17 cellular contexts compared by ENCODE assay signal in the genomic region with DNA sequence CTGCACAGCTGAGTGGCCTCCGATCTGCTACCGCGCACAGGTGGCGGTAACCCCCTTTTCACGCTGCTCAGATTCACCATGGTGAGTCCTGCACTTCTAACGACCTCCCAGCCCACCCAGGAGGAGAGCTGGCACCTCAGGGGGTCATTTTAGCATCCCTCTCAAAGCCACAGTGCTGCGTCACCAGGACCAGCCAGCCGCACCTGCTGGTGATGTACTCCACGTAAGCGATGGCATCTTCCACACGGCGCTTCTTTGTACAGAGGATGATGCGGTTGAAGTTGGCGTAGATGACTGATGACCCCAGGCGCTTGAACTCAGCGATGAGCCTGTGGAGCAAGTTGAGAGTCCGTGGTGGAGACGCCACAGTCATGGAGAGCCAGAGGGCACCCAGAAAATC. TPM values are rescaled to one million over a fixed set of nuclear protein-coding genes. Genes with fewer than 3 reads are reported as not detected.
DNase-seq lines count a peak whose midpoint lies in the region; ATAC-seq, FAIRE-seq and TF ChIP-seq lines count a peak whose summit lies in the region.
"Had no signal": no experiment of that assay in that cellular context is flagged by ENCODE, and none has a peak within 500 bp of the region (broad histone marks: within the 10 kb centered on the region; RNA-seq: fewer than 3 reads in every experiment).

No MANE protein-coding gene starts in this region.

- no peaks in the 10 kb centered on the region for H3K27me3 Mint-ChIP-seq in H9 (ENCODE audit: low read depth)
- H3K27me3 Mint-ChIP-seq in nephron progenitor cell (ENCODE audit: low read depth, poor library complexity) = peaks cover 5% of the 10 kb centered on the region
- H3K27me3 Mint-ChIP-seq: CD8-positive, alpha-beta memory T cell had no signal

- CTCF ChIA-PET in K562 (lab: Yijun Ruan, JAX; ENCODE audit: low intra/inter-chr PET ratio) = no interaction called here

- H3K18ac ChIP-seq in H9 (ENCODE audit: insufficient read length, low read depth, low read length) = no peak overlapping the region

- H2AFZ ChIP-seq in H9 (ENCODE audit: low read length) (no peak overlapping the region), K562 (ENCODE audit: low read depth, low read length) (no peak overlapping the region)

- H3K36me3 Mint-ChIP-seq in H9 (ENCODE audit: insufficient read depth in 1 of 3, low read depth in 3 of 3) = peaks cover 59 to 97% (median 89%) of the 10 kb centered on the region in 3 experiments; a peak in 6 of 7 replicates
- peaks cover 76% of the 10 kb centered on the region for H3K36me3 Mint-ChIP-seq in nephron progenitor cell (ENCODE audit: low read depth)

- no peak overlapping the region for H4K5ac ChIP-seq in H9 (ENCODE audit: insufficient read length, low read depth, low read length)

- H3K36me3 ChIP-seq in K562 (ENCODE audit: control insufficient read depth, insufficient read depth, low read length) = peaks cover 98% of the 10 kb centered on the region

- H3K56ac ChIP-seq in H9 (ENCODE audit: insufficient read length, low read depth, low read length) = no peak overlapping the region

- no peak overlapping the region for H4K91ac ChIP-seq in H9 (ENCODE audit: insufficient read length, low read depth, low read length)

- FAIRE-seq in K562 (lab: Jason Lieb, UNC) = no peak
- FAIRE-seq: A549, GM12892, H54 had no signal

- H2BK20ac ChIP-seq in H9 (ENCODE audit: low read depth, low read length, poor library complexity, severe bottlenecking) = no peak overlapping the region

- H3T11ph ChIP-seq in H9 (ENCODE audit: low read length) = no peak overlapping the region

- no peak for TF ChIP-seq EP300 in K562 (IDR thresholded peaks at IDR 0.05; ENCODE audit: low read length)

- no peak overlapping the region for H3K14ac ChIP-seq in H9 (ENCODE audit: insufficient read depth, low read length)

- H2BK120ac ChIP-seq in H9 (ENCODE audit: low read depth, low read length, poor library complexity, severe bottlenecking) = no peak overlapping the region

- intact Hi-C loops in K562 (cut with micrococcal nuclease) (no loop called here), dorsolateral prefrontal cortex (cut with DNase I) (no loop called here)

- H4K8ac ChIP-seq in H9 (replicated peaks; ENCODE audit: insufficient read length, low read depth, low read length) = no peak overlapping the region

- DNase-seq in H9 = no peak
- DNase-seq in K562 (ENCODE audit: extremely low read depth in 1 of 4, low spot score in 3 of 4) = no peak
- DNase-seq in nephron progenitor cell = no peak
- DNase-seq in NCI-H1417 (lab: John Stamatoyannopoulos, UW) = no peak
- DNase-seq in T-helper 1 cell = no peak
- DNase-seq in dorsolateral prefrontal cortex = no peak
- DNase-seq: BE2C, DND-41, GDM1 had no signal

- no peaks in the 10 kb centered on the region for H3K79me1 ChIP-seq in H9 (ENCODE audit: insufficient read depth, low read depth, low read length, poor library complexity, severe bottlenecking)

- H3K9me3 Mint-ChIP-seq in H9 = no peaks in the 10 kb centered on the region
- H3K9me3 Mint-ChIP-seq in nephron progenitor cell = no peaks in the 10 kb centered on the region
- H3K9me3 Mint-ChIP-seq: CD8-positive, alpha-beta memory T cell had no signal

- H3K27ac Mint-ChIP-seq in H9 = peak overlapping the region in 2 of 3 experiments; percentile 28 to 69; a peak in 1 of 7 replicates
- H3K27ac Mint-ChIP-seq in nephron progenitor cell = peak overlapping the region; percentile 15

- H2BK5ac ChIP-seq in H9 (ENCODE audit: insufficient read length, low read length) = no peak overlapping the region

- ATAC-seq in K562 (no peak), GM21367 (IDR thresholded peaks at IDR 0.05; ENCODE audit: unreplicated experiment) (no peak)

- in situ Hi-C loops in K562 (cut with MboI) = no loop called here

- H3K79me2 ChIP-seq in H9 (ENCODE audit: insufficient read depth, low read length) (no peaks in the 10 kb centered on the region), K562 (ENCODE audit: control insufficient read depth, insufficient read depth, low read length) (no peaks in the 10 kb centered on the region; the same call in 2 of the 3 replicates)

- no peak overlapping the region for H2AK5ac ChIP-seq in H9 (ENCODE audit: insufficient read length, low read length)

- no peaks in the 10 kb centered on the region for H3K23me2 ChIP-seq in H9 (ENCODE audit: insufficient read length, low read depth, low read length, poor library complexity, severe bottlenecking)

- H2BK12ac ChIP-seq in H9 (ENCODE audit: insufficient read length, low read depth, low read length) = no peak overlapping the region

- H3K9me3 ChIP-seq in H9 (ENCODE audit: control insufficient read depth, low read depth, low read length) = no peaks in the 10 kb centered on the region
- H3K9me3 ChIP-seq in K562 (replicated peaks; ENCODE audit: control insufficient read depth, insufficient read depth, low read depth, low read length) = no peaks in the 10 kb centered on the region
- H3K9me3 ChIP-seq: A549, BE2C, Caco-2 had no signal

- H3K4me1 ChIP-seq in H9 (ENCODE audit: insufficient read depth, low read length) (no peaks in the 10 kb centered on the region), K562 (replicated peaks in 1 of 2; ENCODE audit: control insufficient read depth in 2 of 2, insufficient read depth in 2 of 2, low read length in 2 of 2) (peaks cover 0 to 9% of the 10 kb centered on the region in 2 experiments; a peak in 2 of 5 replicates)
- H3K4me1 ChIP-seq: A549, BE2C, Caco-2 had no signal

- no peak for TF ChIP-seq RAD21 in K562 (CRISPR knock-in tag; conservative IDR thresholded peaks at IDR 0.05 in 1 of 2, IDR thresholded peaks at IDR 0.05 in 1 of 2)

- BruUV-seq in K562 (replicated peaks; lab: Mats Ljungman, UMichigan) = no TSS peak

- WGBS in H9 (ENCODE audit: extremely low coverage, insufficient read length, low lambda C conversion rate) = no CpG with 5 or more reads among the region's 18 CpGs
- WGBS in K562 (ENCODE audit: insufficient coverage, low coverage, missing lambda C conversion rate) = 96% methylated on average over 18 of the region's 18 CpGs

- H3K27me3 ChIP-seq in H9 (ENCODE audit: insufficient read depth, low read length) = no peaks in the 10 kb centered on the region
- H3K27me3 ChIP-seq in K562 (ENCODE audit: control insufficient read depth in 2 of 2, insufficient read depth in 2 of 2, low read length in 2 of 2) = no peaks in the 10 kb centered on the region
- H3K27me3 ChIP-seq in dorsolateral prefrontal cortex = no peaks in the 10 kb centered on the region
- H3K27me3 ChIP-seq: BE2C had no signal

- H3K4me2 ChIP-seq in H9 (ENCODE audit: insufficient read depth, insufficient read length, low read length) (no peak overlapping the region), K562 (ENCODE audit: insufficient read depth, low read length) (no peak overlapping the region)
- H3K4me2 ChIP-seq: A549 had no signal

- POLR2A ChIA-PET in K562 (lab: Yijun Ruan, JAX) = interaction anchor here (0.8 kb wide), 1 partner anchor 21 kb away, joined by 3 read pairs; no protein-coding TSS in a partner anchor

- TF ChIP-seq POLR2A in K562 (conservative IDR thresholded peaks at IDR 0.05) = no peak

- H3K23ac ChIP-seq in H9 (ENCODE audit: insufficient read length, low read depth, low read length) = no peak overlapping the region

- TF ChIP-seq CTCF in H9 (conservative IDR thresholded peaks at IDR 0.05) = no peak
- TF ChIP-seq CTCF in K562 (IDR thresholded peaks at IDR 0.05 in 2 of 3, conservative IDR thresholded peaks at IDR 0.05 in 1 of 3; ENCODE audit: insufficient read depth in 2 of 3, low read depth in 1 of 3, low read length in 3 of 3) = no peak
- no peak for TF ChIP-seq CTCF in nephron progenitor cell (IDR thresholded peaks at IDR 0.05)
- TF ChIP-seq CTCF in dorsolateral prefrontal cortex (IDR thresholded peaks at IDR 0.05 in 54 of 56, conservative IDR thresholded peaks at IDR 0.05 in 2 of 56; ENCODE audit: low read depth in 1 of 56, partially characterized antibody in 56 of 56) = no peak

- peaks cover 3% of the 10 kb centered on the region for H3K9me1 ChIP-seq in K562 (ENCODE audit: control insufficient read depth, insufficient read depth, low read length)

- H3K27ac ChIP-seq in H9 (ENCODE audit: insufficient read length, low read depth, low read length) (no peak overlapping the region), K562 (ENCODE audit: extremely low read depth, low read depth, low read length) (no peak overlapping the region), dorsolateral prefrontal cortex (no peak overlapping the region)
- H3K27ac ChIP-seq: A549 had no signal

- H3K4ac ChIP-seq in H9 (ENCODE audit: low read depth, low read length) = no peak overlapping the region

- H3K9ac ChIP-seq in H9 (ENCODE audit: extremely low read depth, insufficient read length, low read length) (no peak overlapping the region), K562 (ENCODE audit: insufficient read depth in 1 of 2, low read depth in 2 of 2, low read length in 2 of 2) (no peak overlapping the region)

- H4K20me1 ChIP-seq in H9 (ENCODE audit: control insufficient read depth, insufficient read depth, insufficient read length) (no peaks in the 10 kb centered on the region), K562 (replicated peaks; ENCODE audit: control insufficient read depth, insufficient read depth, low read length) (peaks cover 10% of the 10 kb centered on the region; the same call in 1 of the 2 replicates)

- H3K4me3 Mint-ChIP-seq in H9 = no peak overlapping the region
- H3K4me3 Mint-ChIP-seq in nephron progenitor cell = no peak overlapping the region
- H3K4me3 Mint-ChIP-seq: CD8-positive, alpha-beta memory T cell had no signal

- H3K4me1 Mint-ChIP-seq in H9 (peaks cover 0 to 6% of the 10 kb centered on the region in 2 experiments; a peak in 3 of 4 replicates), nephron progenitor cell (peaks cover 28% of the 10 kb centered on the region)

- no peak overlapping the region for H2BK15ac ChIP-seq in H9 (ENCODE audit: low read depth, low read length)

- H3K4me3 ChIP-seq in K562 (no peak overlapping the region), dorsolateral prefrontal cortex (no peak overlapping the region)
- H3K4me3 ChIP-seq: A549 had no signal

RNA-seq across cellular contexts. Expression of gene P2RX2, which starts 19.2 kb away (rescaled TPM):
- total RNA-seq in H9 (2021) = 1.8 and 2.2 TPM in 2 replicates
- total RNA-seq in K562 (2011; cell fraction: chromatin; rRNA removed; ENCODE audit: low replicate concordance) = not detected in 2 replicates
- not detected in 2 replicates for total RNA-seq in K562 (2011; cell fraction: nucleolus; rRNA removed)
- not detected in 2 replicates for total RNA-seq in K562 (2011; cell fraction: nucleoplasm; rRNA removed)
- not detected in 2 replicates for total RNA-seq in K562 (2014; rRNA removed)
- total RNA-seq in K562 (2014; rRNA removed; fragmentation: Illumina TruSeq; extraction: Trizol) = not detected in 2 replicates
- not detected in 2 replicates for total RNA-seq in K562 (2015; rRNA removed; fragmentation: Illumina TruSeq; extraction: Trizol)
- total RNA-seq in K562 (2021) = not detected in 2 replicates
- not detected in 2 replicates for polyA plus RNA-seq in K562 (2011; rRNA removed)
- polyA plus RNA-seq in K562 (2011; cell fraction: cytosol; rRNA removed) = not detected in 2 replicates
- not detected in 2 replicates for polyA plus RNA-seq in K562 (2011; cell fraction: nucleus; rRNA removed)
- polyA plus RNA-seq in K562 (2012) = 0.06 and 0.14 TPM in 2 replicates
- polyA plus RNA-seq in K562 (2014; fragmentation: Illumina TruSeq; extraction: Trizol) = not detected in 2 replicates
- not detected for polyA plus RNA-seq in K562 (2014; fragmentation: Nextera tagmentation; extraction: Ambion mirVana)
- polyA plus RNA-seq in K562 (2014; rRNA removed) = not detected in 2 replicates
- polyA minus RNA-seq in K562 (2011; rRNA and poly(A)+ RNA removed) = not detected in 2 replicates
- not detected in 2 replicates for polyA minus RNA-seq in K562 (2011; cell fraction: cytosol; rRNA and poly(A)+ RNA removed)
- not detected in 2 replicates for polyA minus RNA-seq in K562 (2011; cell fraction: nucleus; rRNA and poly(A)+ RNA removed)
- 1 to 10 TPM in 1 of 120 experiments, under 1 TPM in 11, not detected in 108; 0.25 to 1.3 (median 0.45) TPM for total RNA-seq in dorsolateral prefrontal cortex
- total RNA-seq: Caco-2; CD8-positive, alpha-beta memory T cell; HT1080 had no signal
- polyA plus RNA-seq: A549; AG04450; CD8-positive, alpha-beta memory T cell had no signal

RNA-seq across cellular contexts. Expression of gene LRCOL1, which starts 27.4 kb away (rescaled TPM):
- not detected in 2 replicates for total RNA-seq in H9 (2021)
- not detected in 2 replicates for total RNA-seq in K562 (2011; cell fraction: chromatin; rRNA removed; ENCODE audit: low replicate concordance)
- total RNA-seq in K562 (2011; cell fraction: nucleolus; rRNA removed) = not detected in 2 replicates
- not detected in 2 replicates for total RNA-seq in K562 (2011; cell fraction: nucleoplasm; rRNA removed)
- not detected in 2 replicates for total RNA-seq in K562 (2014; rRNA removed)
- total RNA-seq in K562 (2014; rRNA removed; fragmentation: Illumina TruSeq; extraction: Trizol) = not detected in 2 replicates
- total RNA-seq in K562 (2015; rRNA removed; fragmentation: Illumina TruSeq; extraction: Trizol) = not detected in 2 replicates
- total RNA-seq in K562 (2021) = not detected in 2 replicates
- not detected in 2 replicates for polyA plus RNA-seq in K562 (2011; rRNA removed)
- 0.09 TPM in 1 of 2 replicates, not detected in the other for polyA plus RNA-seq in K562 (2011; cell fraction: cytosol; rRNA removed)
- 0.20 TPM in 1 of 2 replicates, not detected in the other for polyA plus RNA-seq in K562 (2011; cell fraction: nucleus; rRNA removed)
- not detected in 2 replicates for polyA plus RNA-seq in K562 (2012)
- polyA plus RNA-seq in K562 (2014; fragmentation: Illumina TruSeq; extraction: Trizol) = not detected in 2 replicates
- not detected for polyA plus RNA-seq in K562 (2014; fragmentation: Nextera tagmentation; extraction: Ambion mirVana)
- not detected in 2 replicates for polyA plus RNA-seq in K562 (2014; rRNA removed)
- polyA minus RNA-seq in K562 (2011; rRNA and poly(A)+ RNA removed) = not detected in 2 replicates
- not detected in 2 replicates for polyA minus RNA-seq in K562 (2011; cell fraction: cytosol; rRNA and poly(A)+ RNA removed)
- polyA minus RNA-seq in K562 (2011; cell fraction: nucleus; rRNA and poly(A)+ RNA removed) = not detected in 2 replicates
- total RNA-seq in dorsolateral prefrontal cortex = 1 to 10 TPM in 11 of 120 experiments, under 1 TPM in 14, not detected in 95; 0.57 to 2.1 (median 0.86) TPM
- total RNA-seq: Caco-2; CD8-positive, alpha-beta memory T cell; HT1080 had no signal
- polyA plus RNA-seq: A549; CD8-positive, alpha-beta memory T cell had no signal

RNA-seq across cellular contexts. Expression of gene POLE, which starts 49.3 kb away (rescaled TPM):
- total RNA-seq in H9 (2021) (131 and 147 TPM in 2 replicates), K562 (2014; rRNA removed) (83.6 and 86.3 TPM in 2 replicates), K562 (2014; rRNA removed; fragmentation: Illumina TruSeq; extraction: Trizol) (36.3 and 39.1 TPM in 2 replicates), K562 (2015; rRNA removed; fragmentation: Illumina TruSeq; extraction: Trizol) (42.2 and 42.3 TPM in 2 replicates), K562 (2021) (130 and 154 TPM in 2 replicates), dorsolateral prefrontal cortex (10 to 100 TPM; 13.3 to 75.6 (median 33.4) TPM)
- total RNA-seq in K562 (2011; cell fraction: chromatin; rRNA removed; ENCODE audit: low replicate concordance) = 895 and 1,680 TPM in 2 replicates
- total RNA-seq in K562 (2011; cell fraction: nucleolus; rRNA removed) = 685 and 695 TPM in 2 replicates
- 707 and 745 TPM in 2 replicates for total RNA-seq in K562 (2011; cell fraction: nucleoplasm; rRNA removed)
- polyA plus RNA-seq in K562 (2011; rRNA removed) (49.6 and 81.7 TPM in 2 replicates), K562 (2014; fragmentation: Illumina TruSeq; extraction: Trizol) (64.2 and 65.6 TPM in 2 replicates), K562 (2014; fragmentation: Nextera tagmentation; extraction: Ambion mirVana) (1 to 10 TPM; 2.4 to 2.5 TPM), K562 (2014; rRNA removed) (90.6 and 126 TPM in 2 replicates)
- 34.1 and 49.5 TPM in 2 replicates for polyA plus RNA-seq in K562 (2011; cell fraction: cytosol; rRNA removed)
- 471 and 640 TPM in 2 replicates for polyA plus RNA-seq in K562 (2011; cell fraction: nucleus; rRNA removed)
- 78.0 and 105 TPM in 2 replicates for polyA plus RNA-seq in K562 (2012)
- polyA minus RNA-seq in K562 (2011; rRNA and poly(A)+ RNA removed) = 94.9 and 115 TPM in 2 replicates
- polyA minus RNA-seq in K562 (2011; cell fraction: cytosol; rRNA and poly(A)+ RNA removed) = 123 and 159 TPM in 2 replicates
- polyA minus RNA-seq in K562 (2011; cell fraction: nucleus; rRNA and poly(A)+ RNA removed) = 317 and 354 TPM in 2 replicates

RNA-seq across cellular contexts. Expression of gene PXMP2, which starts 49.6 kb away (rescaled TPM):
- total RNA-seq in H9 (2021) (17.7 and 17.8 TPM in 2 replicates), K562 (2014; rRNA removed) (66.1 and 70.9 TPM in 2 replicates), K562 (2014; rRNA removed; fragmentation: Illumina TruSeq; extraction: Trizol) (34.8 and 37.8 TPM in 2 replicates), K562 (2015; rRNA removed; fragmentation: Illumina TruSeq; extraction: Trizol) (39.8 and 41.0 TPM in 2 replicates), K562 (2021) (46.1 and 49.6 TPM in 2 replicates), dorsolateral prefrontal cortex (10 to 100 TPM; 10.1 to 33.5 (median 19.5) TPM)
- total RNA-seq in K562 (2011; cell fraction: chromatin; rRNA removed; ENCODE audit: low replicate concordance) = 19.3 and 34.7 TPM in 2 replicates
- 30.4 and 31.9 TPM in 2 replicates for total RNA-seq in K562 (2011; cell fraction: nucleolus; rRNA removed)
- total RNA-seq in K562 (2011; cell fraction: nucleoplasm; rRNA removed) = 32.8 and 57.0 TPM in 2 replicates
- polyA plus RNA-seq in K562 (2011; rRNA removed) (37.7 and 44.7 TPM in 2 replicates), K562 (2014; fragmentation: Illumina TruSeq; extraction: Trizol) (43.1 and 52.3 TPM in 2 replicates), K562 (2014; fragmentation: Nextera tagmentation; extraction: Ambion mirVana) (1 to 10 TPM; 3.0 to 6.8 TPM), K562 (2014; rRNA removed) (64.0 and 66.0 TPM in 2 replicates)
- 48.9 and 69.8 TPM in 2 replicates for polyA plus RNA-seq in K562 (2011; cell fraction: cytosol; rRNA removed)
- polyA plus RNA-seq in K562 (2011; cell fraction: nucleus; rRNA removed) = 30.7 and 38.7 TPM in 2 replicates
- 43.7 and 55.0 TPM in 2 replicates for polyA plus RNA-seq in K562 (2012)
- 14.0 and 19.0 TPM in 2 replicates for polyA minus RNA-seq in K562 (2011; rRNA and poly(A)+ RNA removed)
- polyA minus RNA-seq in K562 (2011; cell fraction: cytosol; rRNA and poly(A)+ RNA removed) = 12.7 and 15.9 TPM in 2 replicates
- 7.6 and 10.8 TPM in 2 replicates for polyA minus RNA-seq in K562 (2011; cell fraction: nucleus; rRNA and poly(A)+ RNA removed)
